ENCODE assay signal across 18 cellular contexts in the genomic region with DNA sequence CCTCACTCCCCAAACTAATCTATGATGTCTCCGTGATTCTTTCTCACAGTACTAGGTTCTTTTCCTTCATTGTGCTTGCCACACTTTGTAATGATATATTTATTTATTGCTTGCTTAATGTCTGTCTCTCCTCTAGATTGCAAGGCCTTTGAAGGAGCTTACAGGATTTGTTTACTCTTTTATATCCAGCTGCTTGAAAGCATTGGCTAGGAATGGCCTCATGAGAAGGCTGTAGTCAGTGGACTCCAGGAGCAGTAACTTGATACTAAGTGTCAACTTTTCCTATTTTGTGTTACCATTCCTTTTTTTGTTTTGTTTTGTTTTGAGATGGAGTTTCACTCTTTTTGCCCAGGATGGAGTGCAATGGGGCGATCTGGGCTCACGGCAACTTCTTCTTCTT. TPM values are rescaled to one million over a fixed set of nuclear protein-coding genes. Genes with fewer than 3 reads are reported as not detected.
DNase-seq lines count a peak whose midpoint lies in the region; ATAC-seq and TF ChIP-seq lines count a peak whose summit lies in the region.
"Had no signal": no experiment of that assay in that cellular context is flagged by ENCODE, and none has a peak within 500 bp of the region (broad histone marks: within the 10 kb centered on the region; RNA-seq: fewer than 3 reads in every experiment).

No MANE protein-coding gene starts in this region.

- peak; percentile 7 for DNase-seq in AG04450 (ENCODE audit: low read depth, low spot score)
- peak; percentile 51 for DNase-seq in IMR-90
- peak; percentile 29 to 39 for DNase-seq in foreskin fibroblast
- DNase-seq in nephron progenitor cell = no peak
- DNase-seq in activated effector memory CD4-positive, alpha-beta T cell treated with Interleukin-2 at 50 U/mL for 16 hours = no peak
- DNase-seq in NCI-H69 (lab: John Stamatoyannopoulos, UW) = no peak
- DNase-seq: 8988T; Calu3; CD8-positive, alpha-beta T cell; DMS79 treated with DMSO at 0.1 percent for 48 hours; GF-D8; GOT3; H7 had no signal

- H2AK9ac ChIP-seq in IMR-90 (replicated peaks; ENCODE audit: low read depth, low read length, poor library complexity) = no peak overlapping the region

- no peak overlapping the region for H2AFZ ChIP-seq in IMR-90 (replicated peaks; ENCODE audit: low read length, poor library complexity)

- no peak overlapping the region for H4K91ac ChIP-seq in IMR-90 (ENCODE audit: insufficient read depth, low read depth, low read length)

- H3K4me2 ChIP-seq in IMR-90 (ENCODE audit: low read depth, low read length) = no peak overlapping the region
- H3K4me2 ChIP-seq: BLaER1 treated with 17β-estradiol and CSF1 and Interleukin-3, amounts not matched to agents 10 nM and 100 nM had no signal

- CTCF ChIA-PET in AG04450 (lab: Charles Lee) = interaction anchor here (0.8 kb wide), 1 partner anchor 175 kb away, joined by 5 read pairs; no protein-coding TSS in a partner anchor
- CTCF ChIA-PET in IMR-90 (lab: Yijun Ruan, JAX) = no interaction called here

- dilution Hi-C loops in IMR-90 (cut with HindIII; ENCODE audit: low sequenced_read_pairs, unreplicated experiment) = no loop called here

- H3K9me3 Mint-ChIP-seq in nephron progenitor cell = no peaks in the 10 kb centered on the region
- H3K9me3 Mint-ChIP-seq: CD8-positive, alpha-beta T cell; IgD-negative memory B cell had no signal

- no peak overlapping the region for H3K4me3 Mint-ChIP-seq in nephron progenitor cell
- H3K4me3 Mint-ChIP-seq: B cell; CD8-positive, alpha-beta T cell; IgD-negative memory B cell had no signal

- H3K36me3 ChIP-seq in IMR-90 (ENCODE audit: control insufficient read depth, insufficient read depth, low read length) = no peaks in the 10 kb centered on the region
- H3K36me3 ChIP-seq: BLaER1 treated with 17β-estradiol and CSF1 and Interleukin-3, amounts not matched to agents 10 nM and 100 nM had no signal

- ATAC-seq in IMR-90 (ENCODE audit: low read depth) (peak; percentile 78), GM21737 (IDR thresholded peaks at IDR 0.05; ENCODE audit: unreplicated experiment) (no peak)
- ATAC-seq: CD8-positive, alpha-beta T cell; HCT116 had no signal

- peaks cover 5% of the 10 kb centered on the region for H3K27me3 Mint-ChIP-seq in nephron progenitor cell (ENCODE audit: low read depth, poor library complexity)
- H3K27me3 Mint-ChIP-seq: IgD-negative memory B cell had no signal

- no peaks in the 10 kb centered on the region for H4K20me1 ChIP-seq in IMR-90 (ENCODE audit: insufficient read depth, low read length)
- H4K20me1 ChIP-seq: BLaER1 treated with 17β-estradiol and CSF1 and Interleukin-3, amounts not matched to agents 10 nM and 100 nM had no signal

- no peak overlapping the region for H2AK5ac ChIP-seq in IMR-90 (ENCODE audit: low read depth, low read length)

- TF ChIP-seq RAD21 in IMR-90 (IDR thresholded peaks at IDR 0.05; ENCODE audit: low read length) = no peak

- H3K23ac ChIP-seq in IMR-90 (ENCODE audit: low read depth, low read length) = no peak overlapping the region

- H3K4ac ChIP-seq in IMR-90 (ENCODE audit: low read depth, low read length) = no peak overlapping the region

- peak overlapping the region; percentile 38 for H3K27ac Mint-ChIP-seq in nephron progenitor cell
- H3K27ac Mint-ChIP-seq: B cell; CD8-positive, alpha-beta T cell had no signal

- 0 out of 2 replicates have a peak, but pooled peaks cover 2% of the 10 kb centered on the region for H3K9me1 ChIP-seq in IMR-90 (ENCODE audit: insufficient read depth, low read length)

- no peak overlapping the region for H4K5ac ChIP-seq in IMR-90 (ENCODE audit: low read depth, low read length)

- H3K79me1 ChIP-seq in IMR-90 (ENCODE audit: low read depth in 1 of 2, low read length in 2 of 2) = no peaks in the 10 kb centered on the region

- POLR2A ChIA-PET in AG04450 (lab: Yijun Ruan, JAX) (no interaction called here), IMR-90 (lab: Charles Lee; ENCODE audit: unreplicated experiment) (interaction anchor here (0.6 kb wide), 1 partner anchor 14 kb away, joined by 3 read pairs; no protein-coding TSS in a partner anchor)

- TF ChIP-seq POLR2A in IMR-90 (IDR thresholded peaks at IDR 0.05; ENCODE audit: low read depth, low read length) = no peak

- TF ChIP-seq CTCF in AG04450 (IDR thresholded peaks at IDR 0.05; ENCODE audit: low read depth, low read length) = no peak
- no peak for TF ChIP-seq CTCF in IMR-90 (conservative IDR thresholded peaks at IDR 0.05; ENCODE audit: low read depth, low read length)
- TF ChIP-seq CTCF in foreskin fibroblast (IDR thresholded peaks at IDR 0.05; ENCODE audit: low read depth, low read length) = no peak
- no peak for TF ChIP-seq CTCF in nephron progenitor cell (IDR thresholded peaks at IDR 0.05)

- H3K14ac ChIP-seq in IMR-90 (replicated peaks; ENCODE audit: low read depth, low read length) = no peak overlapping the region

- H3K9ac ChIP-seq in IMR-90 (ENCODE audit: low read depth, low read length) = no peak overlapping the region
- H3K9ac ChIP-seq: BLaER1 treated with 17β-estradiol and CSF1 and Interleukin-3, amounts not matched to agents 10 nM and 100 nM had no signal

- H3K4me3 ChIP-seq in AG04450 (ENCODE audit: low read depth, low read length) (no peak overlapping the region), IMR-90 (ENCODE audit: insufficient read depth, low read depth, low read length) (no peak overlapping the region), foreskin fibroblast (ENCODE audit: low read depth in 1 of 2, low read length in 2 of 2) (no peak overlapping the region)
- H3K4me3 ChIP-seq: BLaER1 treated with 17β-estradiol and CSF1 and Interleukin-3, amounts not matched to agents 10 nM and 100 nM had no signal

- H2BK20ac ChIP-seq in IMR-90 (ENCODE audit: low read depth, low read length) = no peak overlapping the region

- WGBS in IMR-90 (ENCODE audit: extremely low coverage in 2 of 2, insufficient read length in 1 of 2), 2 experiments = no CpG with 5 or more reads among the region's 3 CpGs

- H3K4me1 Mint-ChIP-seq in nephron progenitor cell = peaks cover 47% of the 10 kb centered on the region

- H3K18ac ChIP-seq in IMR-90 (ENCODE audit: low read depth, low read length) = no peak overlapping the region

- peaks cover 9% of the 10 kb centered on the region for H3K4me1 ChIP-seq in IMR-90 (ENCODE audit: control insufficient read depth, insufficient read depth, low read length)

- no peak overlapping the region for H4K8ac ChIP-seq in IMR-90 (ENCODE audit: low read depth in 2 of 2, low read length in 2 of 2)

- no peaks in the 10 kb centered on the region for H3K27me3 ChIP-seq in AG04450 (ENCODE audit: control insufficient read depth, insufficient read depth, low read length)
- no peaks in the 10 kb centered on the region; the same call in 1 of the 2 replicates for H3K27me3 ChIP-seq in IMR-90 (ENCODE audit: control insufficient read depth, insufficient read depth, low read length)
- H3K27me3 ChIP-seq: BLaER1 treated with 17β-estradiol and CSF1 and Interleukin-3, amounts not matched to agents 10 nM and 100 nM had no signal

- no TSS peak for BruUV-seq in IMR-90 (replicated peaks; lab: Mats Ljungman, UMichigan)

- no peak overlapping the region for H2BK15ac ChIP-seq in IMR-90 (ENCODE audit: low read depth, low read length)

- H2BK5ac ChIP-seq in IMR-90 (ENCODE audit: low read depth, low read length, poor library complexity, severe bottlenecking) = no peak overlapping the region

- H3K36me3 Mint-ChIP-seq in nephron progenitor cell (ENCODE audit: low read depth) = no peaks in the 10 kb centered on the region
- H3K36me3 Mint-ChIP-seq: CD8-positive, alpha-beta T cell; IgD-negative memory B cell had no signal

- intact Hi-C loops in IMR-90 (cut with micrococcal nuclease) = no loop called here

- H3K9me3 ChIP-seq in AG04450 (ENCODE audit: control insufficient read depth, insufficient read depth, low read length) = no peaks in the 10 kb centered on the region
- no peaks in the 10 kb centered on the region for H3K9me3 ChIP-seq in IMR-90 (ENCODE audit: control insufficient read depth, insufficient read depth, low read length)
- H3K9me3 ChIP-seq: BLaER1 treated with 17β-estradiol and CSF1 and Interleukin-3, amounts not matched to agents 10 nM and 100 nM had no signal

- H3K56ac ChIP-seq in IMR-90 (ENCODE audit: extremely low read depth, insufficient read depth, low read length) = no peak overlapping the region

- no peak overlapping the region for H2BK120ac ChIP-seq in IMR-90 (ENCODE audit: low read depth, low read length)

- no peak overlapping the region for H3K27ac ChIP-seq in AG04450 (ENCODE audit: low read depth, low read length)
- no peak overlapping the region for H3K27ac ChIP-seq in IMR-90 (ENCODE audit: insufficient read depth, low read length)
- H3K27ac ChIP-seq: BLaER1 treated with 17β-estradiol and CSF1 and Interleukin-3, amounts not matched to agents 10 nM and 100 nM had no signal

- in situ Hi-C loops in IMR-90 (cut with MboI; ENCODE audit: low sequenced_read_pairs) = loop anchor here (25.0 kb wide), 1 partner anchor 500 kb away; no protein-coding TSS in a partner anchor

TF ChIP-seq in IMR-90, 13 proteins besides CTCF, POLR2A, EP300 and RAD21 (continues in another document):
- no peak for TF ChIP-seq ELK1 (IDR thresholded peaks at IDR 0.05; ENCODE audit: borderline replicate concordance, low read depth, low read length)

RNA-seq across cellular contexts. Expression of gene FAM234B, which starts 7.3 kb away (rescaled TPM):
- polyA plus RNA-seq in AG04450 (2011; rRNA removed) (6.1 and 7.3 TPM in 2 replicates), IMR-90 (2012; rRNA removed) (3.6 and 3.7 TPM in 2 replicates)
- 17.2 TPM in 2 replicates for polyA minus RNA-seq in AG04450 (2011; rRNA and poly(A)+ RNA removed)
- 6.7 and 8.6 TPM in 2 replicates for total RNA-seq in IMR-90 (2012; rRNA removed)
- 2.2 and 2.5 TPM in 2 replicates for polyA plus RNA-seq in IMR-90 (2012; cell fraction: cytosol; rRNA removed)
- polyA plus RNA-seq in IMR-90 (2012; cell fraction: nucleus; rRNA removed; ENCODE audit: low replicate concordance) = 1.7 and 3.8 TPM in 2 replicates

RNA-seq across cellular contexts. Expression of gene HEBP1, which starts 36.8 kb away (rescaled TPM):
- polyA plus RNA-seq in AG04450 (2011; rRNA removed) (57.7 and 76.3 TPM in 2 replicates), IMR-90 (2012; rRNA removed) (44.2 and 49.2 TPM in 2 replicates)
- polyA minus RNA-seq in AG04450 (2011; rRNA and poly(A)+ RNA removed) = 51.4 and 68.3 TPM in 2 replicates
- total RNA-seq in IMR-90 (2012; rRNA removed) = 14.7 and 18.8 TPM in 2 replicates
- 51.3 and 60.0 TPM in 2 replicates for polyA plus RNA-seq in IMR-90 (2012; cell fraction: cytosol; rRNA removed)
- 16.0 and 25.4 TPM in 2 replicates for polyA plus RNA-seq in IMR-90 (2012; cell fraction: nucleus; rRNA removed; ENCODE audit: low replicate concordance)

Comparison
In these comparisons a context has a peak if more than half of its experiments do, and no peak if none do; other contexts are left out.
1. DNase-seq: peak in AG04450 (single experiment), IMR-90 (single experiment) and foreskin fibroblast (2 of 2); none in nephron progenitor cell (single experiment), activated effector memory CD4-positive, alpha-beta T cell treated with Interleukin-2 at 50 U/mL for 16 hours (single experiment) and NCI-H69 (single experiment).